8 cellular contexts compared by ENCODE assay signal in genomic region chr10:128150045-128150493, GRCh38. TPM values are rescaled to one million over a fixed set of nuclear protein-coding genes. Genes with fewer than 3 reads are reported as not detected.
DNase-seq lines count a peak whose midpoint lies in the region; ATAC-seq and TF ChIP-seq lines count a peak whose summit lies in the region.

No MANE protein-coding gene starts in this region.

- no TSS peak for BruUV-seq in OCI-LY7 (replicated peaks; lab: Mats Ljungman, UMichigan)

- POLR2A ChIA-PET in OCI-LY7 (lab: Charles Lee) = no interaction called here

- peak in 10 of 14 donors; percentile 12 to 72 (median 36) for DNase-seq in C1 segment of cervical spinal cord (lab: John Stamatoyannopoulos, UW)
- DNase-seq in OCI-LY7 (ENCODE audit: low spot score) = peak; percentile 69
- DNase-seq in foreskin fibroblast = peak; percentile 57 to 89

- peaks cover 10% of the 10 kb centered on the region for H3K4me1 ChIP-seq in OCI-LY7 (ENCODE audit: insufficient read depth, low read length, poor library complexity, severe bottlenecking)
- no peaks in the 10 kb centered on the region for H3K4me1 ChIP-seq in neuron (ENCODE audit: insufficient read depth, low read length)
- peaks cover 2% of the 10 kb centered on the region for H3K4me1 ChIP-seq in stomach smooth muscle (ENCODE audit: control insufficient read depth, insufficient read depth, low read length)

- H3K27ac Mint-ChIP-seq in activated T-helper 17 cell treated with anti-CD3 and anti-CD28 coated beads, Interleukin-2, amount 50 U/mL, for 72 hours = no peak overlapping the region

- H3K9ac ChIP-seq in stomach smooth muscle (ENCODE audit: low read length in 2 of 2) = no peak overlapping the region

- CTCF ChIA-PET in OCI-LY7 (lab: Charles Lee; ENCODE audit: unreplicated experiment) = no interaction called here

- no peaks in the 10 kb centered on the region for H3K36me3 Mint-ChIP-seq in activated T-helper 17 cell treated with anti-CD3 and anti-CD28 coated beads, Interleukin-2, amount 50 U/mL, for 72 hours (ENCODE audit: low read depth)

- H3K4me1 Mint-ChIP-seq in activated T-helper 17 cell treated with anti-CD3 and anti-CD28 coated beads, Interleukin-2, amount 50 U/mL, for 72 hours = peaks cover 22% of the 10 kb centered on the region

- H4K20me1 ChIP-seq in OCI-LY7 (ENCODE audit: insufficient read depth, low read length) = no peaks in the 10 kb centered on the region

- TF ChIP-seq CTCF in OCI-LY7 (conservative IDR thresholded peaks at IDR 0.05; ENCODE audit: low read length) = peak; percentile 78
- peak; percentile 85 for TF ChIP-seq CTCF in foreskin fibroblast (IDR thresholded peaks at IDR 0.05; ENCODE audit: low read depth, low read length)

- ATAC-seq in GM19372 (IDR thresholded peaks at IDR 0.05; ENCODE audit: low read depth, unreplicated experiment) (peak; percentile 91), HG03469 (IDR thresholded peaks at IDR 0.05; ENCODE audit: unreplicated experiment) (peak; percentile 64)
- peak; percentile 92 for ATAC-seq in activated T-helper 17 cell treated with anti-CD3 and anti-CD28 coated beads, Interleukin-2, amount 50 U/mL, for 72 hours (replicated peaks)

- H3K36me3 ChIP-seq in OCI-LY7 (ENCODE audit: insufficient read depth, low read length) = no peaks in the 10 kb centered on the region
- no peaks in the 10 kb centered on the region for H3K36me3 ChIP-seq in neuron (ENCODE audit: insufficient read depth, low read length)
- no peaks in the 10 kb centered on the region for H3K36me3 ChIP-seq in stomach smooth muscle (ENCODE audit: control insufficient read depth in 2 of 2, insufficient read depth in 2 of 2, low read length in 2 of 2)

- H3K27me3 ChIP-seq in neuron (ENCODE audit: insufficient read depth, low read length) = peaks cover 30% of the 10 kb centered on the region
- H3K27me3 ChIP-seq in stomach smooth muscle (ENCODE audit: control insufficient read depth in 1 of 2, insufficient read depth in 2 of 2, low read length in 2 of 2) = peaks cover 16 to 27% of the 10 kb centered on the region in 2 donors

- intact Hi-C loops in OCI-LY7 (cut with micrococcal nuclease; ENCODE audit: unreplicated experiment) = loop anchor here (1.0 to 10.0 kb wide), 2 partner anchors 72 to 435 kb away; no protein-coding TSS in a partner anchor

- peak overlapping the region; percentile 65 for H3K4me3 Mint-ChIP-seq in activated T-helper 17 cell treated with anti-CD3 and anti-CD28 coated beads, Interleukin-2, amount 50 U/mL, for 72 hours

- H2AFZ ChIP-seq in OCI-LY7 (ENCODE audit: low read length) (no peak overlapping the region), neuron (ENCODE audit: low read depth, low read length) (no peak overlapping the region)

- H3K9me2 ChIP-seq in OCI-LY7 (ENCODE audit: insufficient read depth, low read length) = no peaks in the 10 kb centered on the region

- H3K4me2 ChIP-seq in OCI-LY7 (ENCODE audit: low read length) = peak overlapping the region; percentile 59; the same call in 1 of the 2 replicates

- peaks cover 6% of the 10 kb centered on the region for H3K9me3 Mint-ChIP-seq in activated T-helper 17 cell treated with anti-CD3 and anti-CD28 coated beads, Interleukin-2, amount 50 U/mL, for 72 hours

- H3K27ac ChIP-seq in OCI-LY7 (ENCODE audit: low read depth, low read length, poor library complexity, severe bottlenecking) (no peak overlapping the region), stomach smooth muscle (ENCODE audit: low read length) (no peak overlapping the region)

- H3K4me3 ChIP-seq in OCI-LY7 (ENCODE audit: low read depth, low read length, poor library complexity, severe bottlenecking) (peak overlapping the region; percentile 41), foreskin fibroblast (ENCODE audit: low read depth in 1 of 2, low read length in 2 of 2) (peak overlapping the region; percentile 55 to 63), neuron (ENCODE audit: low read length) (peak overlapping the region; percentile 12), stomach smooth muscle (ENCODE audit: low read length in 2 of 2) (peak overlapping the region; percentile 36 to 52)

- H3K9me3 ChIP-seq in OCI-LY7 (ENCODE audit: low read length) (no peaks in the 10 kb centered on the region), neuron (ENCODE audit: low read length) (peaks cover 3% of the 10 kb centered on the region), stomach smooth muscle (ENCODE audit: control insufficient read depth in 2 of 2, low read length in 2 of 2) (no peaks in the 10 kb centered on the region)

- H3K79me2 ChIP-seq in OCI-LY7 (ENCODE audit: insufficient read depth, low read depth, low read length) = no peaks in the 10 kb centered on the region

- H3K27me3 Mint-ChIP-seq in activated T-helper 17 cell treated with anti-CD3 and anti-CD28 coated beads, Interleukin-2, amount 50 U/mL, for 72 hours = no peaks in the 10 kb centered on the region

RNA-seq across cellular contexts. Expression of gene MKI67, which starts 23.8 kb away (rescaled TPM):
- 139 and 165 TPM in 2 replicates for total RNA-seq in OCI-LY7 (2014; rRNA removed; shearing (Covaris generic))
- 192 and 217 TPM in 2 replicates for total RNA-seq in OCI-LY7 (2022)
- total RNA-seq in activated T-helper 17 cell treated with anti-CD3 and anti-CD28 coated beads, Interleukin-2, amount 50 U/mL, for 72 hours = 100 to 1,000 TPM; 262 to 281 TPM
